ENCODE assay signal across 11 cellular contexts in genomic region chr4:76406070-76406469, GRCh38. TPM values are rescaled to one million over a fixed set of nuclear protein-coding genes. Genes with fewer than 3 reads are reported as not detected.
"Had no signal": no experiment of that assay in that cellular context is flagged by ENCODE, and none has a peak within 500 bp of the region (broad histone marks: within the 10 kb centered on the region; RNA-seq: fewer than 3 reads in every experiment).

No MANE protein-coding gene starts in this region.

- H3K4me3 Mint-ChIP-seq: IgD-negative memory B cell had no signal

- H2AFZ ChIP-seq: GM23248 had no signal

- H3K4me2 ChIP-seq: KMS-11 had no signal

- H3K9me3 ChIP-seq: HAP-1 had no signal

- H3K9me3 Mint-ChIP-seq: IgD-negative memory B cell had no signal

- H3K27ac ChIP-seq: GM23248, KMS-11 had no signal

- ATAC-seq: HCT116 had no signal

- FAIRE-seq: HTR-8/SVneo had no signal

- H3K27ac Mint-ChIP-seq: IgD-negative memory B cell had no signal

- DNase-seq: GM23248, GOT3, H7, KBM-7 had no signal

- H3K36me3 ChIP-seq: HAP-1 had no signal

- H3K9ac ChIP-seq: GM23248, KMS-11 had no signal

- H3K36me3 Mint-ChIP-seq: IgD-negative memory B cell had no signal

- H3K4me3 ChIP-seq: GM23248, HAP-1 had no signal

RNA-seq across cellular contexts. Expression of gene CCDC158, which starts 14.9 kb away (rescaled TPM):
- total RNA-seq: GM23248, H4, H7, HT-29 had no signal
- polyA plus RNA-seq: IgD-negative memory B cell had no signal

RNA-seq across cellular contexts. Expression of gene SHROOM3, which starts 29.0 kb away (rescaled TPM):
- polyA plus RNA-seq: IgD-negative memory B cell had no signal
